In genomic region chr14:54722791-54723432, GRCh38 we compare ENCODE assay signal across 9 cellular contexts.
DNase-seq lines count a peak whose midpoint lies in the region; ATAC-seq and TF ChIP-seq lines count a peak whose summit lies in the region.
"Had no signal": no experiment of that assay in that cellular context is flagged by ENCODE, and none has a peak within 500 bp of the region (broad histone marks: within the 10 kb centered on the region; RNA-seq: fewer than 3 reads in every experiment).

No MANE protein-coding gene starts in this region.

- 31 to 66% (median 37%) methylated on average over 4 of the region's 4 CpGs for WGBS in heart left ventricle, 4 donors
- 57 to 65% methylated on average over 4 of the region's 4 CpGs for WGBS in tibial nerve, 2 donors

- H3K4me1 ChIP-seq in heart left ventricle (peaks cover 0 to 40% (median 18%) of the 10 kb centered on the region in 12 donors), PC-3 (ENCODE audit: insufficient read depth, low read length) (peaks cover 4% of the 10 kb centered on the region; the same call in 1 of the 2 replicates), tibial nerve (peaks cover 0 to 10% (median 0%) of the 10 kb centered on the region in 4 donors)

- H3K36me3 ChIP-seq in heart left ventricle, result no peaks in the 10 kb centered on the region
- no peaks in the 10 kb centered on the region for H3K36me3 ChIP-seq in PC-3 (ENCODE audit: low read depth, low read length)
- H3K36me3 ChIP-seq in tibial nerve, result no peaks in the 10 kb centered on the region

- no peak overlapping the region for H3K9ac ChIP-seq in PC-3 (ENCODE audit: low read length)

- H3K4me2 ChIP-seq in PC-3 (ENCODE audit: low read length), result peak overlapping the region; percentile 2; the same call in 1 of the 2 replicates

- POLR2A ChIA-PET in PC-3 (lab: Charles Lee; ENCODE audit: unreplicated experiment), result interaction anchor here (0.6 to 0.7 kb wide), 3 partner anchors 11 to 157 kb away, joined by 4 to 13 read pairs (median 7); no protein-coding TSS in a partner anchor

- no peaks in the 10 kb centered on the region for H3K27me3 ChIP-seq in heart left ventricle
- H3K27me3 ChIP-seq in PC-3 (ENCODE audit: low read length), result no peaks in the 10 kb centered on the region
- H3K27me3 ChIP-seq in tibial nerve, result no peaks in the 10 kb centered on the region

- H3K79me2 ChIP-seq in PC-3 (ENCODE audit: low read length), result peaks cover 15% of the 10 kb centered on the region

- BruUV-seq in PC-3 (replicated peaks; lab: Mats Ljungman, UMichigan), result no TSS peak

- no peaks in the 10 kb centered on the region for H4K20me1 ChIP-seq in PC-3 (ENCODE audit: low read length)

- no peak for TF ChIP-seq EP300 in tibial nerve (IDR thresholded peaks at IDR 0.05)

- TF ChIP-seq POLR2A in heart left ventricle (IDR thresholded peaks at IDR 0.05), result no peak
- TF ChIP-seq POLR2A in tibial nerve (IDR thresholded peaks at IDR 0.05), result no peak

- TF ChIP-seq CTCF in heart left ventricle (IDR thresholded peaks at IDR 0.05) (peak; percentile 27 to 69 (median 45)), PC-3 (conservative IDR thresholded peaks at IDR 0.05; ENCODE audit: low read depth, low read length) (peak; percentile 85), tibial nerve (IDR thresholded peaks at IDR 0.05) (peak in 2 of 5 experiments; percentile 5 to 16)

- H2AFZ ChIP-seq in PC-3 (ENCODE audit: low read length), result peak overlapping the region; percentile 20; the same call in 1 of the 2 replicates

- H3K4me3 ChIP-seq in heart left ventricle, result no peak overlapping the region
- H3K4me3 ChIP-seq in PC-3 (ENCODE audit: low read length), result no peak overlapping the region
- no peak overlapping the region for H3K4me3 ChIP-seq in tibial nerve

- CTCF ChIA-PET in PC-3 (lab: Charles Lee), result interaction anchor here (0.6 to 1.9 kb wide), 8 partner anchors 15 to 359 kb away, joined by 3 to 9 read pairs (median 4); no protein-coding TSS in a partner anchor

- H3K27ac ChIP-seq in heart left ventricle (peak overlapping the region in 5 of 12 donors; percentile 7 to 54 (median 35)), PC-3 (ENCODE audit: low read length) (no peak overlapping the region), tibial nerve (no peak overlapping the region)

- ATAC-seq in heart left ventricle (peak; percentile 24 to 70 (median 54)), PC-3 (peak; percentile 85), left cardiac atrium (peak; percentile 48 to 58), HG03280 (IDR thresholded peaks at IDR 0.05; ENCODE audit: unreplicated experiment) (no peak)

- no peak for DNase-seq in heart left ventricle
- no peak for DNase-seq in cardiac septum (ENCODE audit: low spot score)
- peak; percentile 79 for DNase-seq in PC-3
- DNase-seq in left cardiac atrium, result no peak
- DNase-seq in posterior cingulate gyrus, result no peak
- DNase-seq in tibial nerve (ENCODE audit: low spot score in 2 of 2), result no peak
- no peak for DNase-seq in amniotic stem cell (lab: John Stamatoyannopoulos, UW)
- DNase-seq: stimulated activated CD4-positive, alpha-beta T cell treated with anti-CD3 and anti-CD28 coated beads, Interleukin-2, amount 100 ng/mL, for 24 hours had no signal

- intact Hi-C loops in heart left ventricle (cut with DNase I) (loop anchor here in 2 of 10 donors (1.0 to 5.0 kb wide), 3 partner anchors 36 to 157 kb away; no protein-coding TSS in a partner anchor), cardiac septum (cut with DNase I) (no loop called here), PC-3 (cut with micrococcal nuclease) (loop anchor here (5.0 kb wide), 1 partner anchor 49 kb away; no protein-coding TSS in a partner anchor), left cardiac atrium (cut with DNase I) (no loop called here), posterior cingulate gyrus (cut with DNase I) (no loop called here)

- H3K9me2 ChIP-seq in PC-3 (replicated peaks; ENCODE audit: low read length), result no peaks in the 10 kb centered on the region

- no peaks in the 10 kb centered on the region for H3F3A ChIP-seq in PC-3 (ENCODE audit: low read length, unreplicated experiment)

- no peaks in the 10 kb centered on the region for H3K9me3 ChIP-seq in heart left ventricle
- H3K9me3 ChIP-seq in PC-3 (ENCODE audit: low read length), result no peaks in the 10 kb centered on the region
- H3K9me3 ChIP-seq in tibial nerve, result no peaks in the 10 kb centered on the region
